9 cellular contexts compared by ENCODE assay signal in the genomic region with DNA sequence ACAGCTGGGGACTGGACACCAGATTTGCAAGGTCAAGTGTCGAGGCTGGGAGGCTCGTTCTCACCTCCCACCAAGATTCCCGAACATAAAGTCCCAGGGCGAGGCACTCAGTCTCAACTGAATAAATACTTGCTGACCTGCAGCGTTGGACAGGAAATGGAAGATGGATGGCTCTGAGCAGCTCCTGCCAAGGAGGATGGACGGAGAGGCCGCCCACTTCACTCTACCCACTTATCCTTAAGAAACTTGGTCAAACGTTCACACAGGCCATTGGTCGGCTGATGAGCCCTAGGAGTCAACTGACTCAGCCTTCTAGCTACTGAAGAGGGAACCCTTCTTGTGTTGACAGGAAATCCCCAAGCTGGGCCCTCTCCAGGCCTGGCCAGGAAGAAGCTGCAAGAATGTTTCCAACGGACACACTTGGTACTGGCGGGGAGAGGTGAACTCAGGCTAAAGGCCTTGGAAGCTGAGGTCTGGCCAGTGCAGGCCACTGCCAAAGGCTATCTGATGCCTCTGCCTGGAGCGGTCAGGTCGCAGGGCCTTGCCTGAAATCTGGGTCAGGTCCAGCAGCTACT. TPM values are rescaled to one million over a fixed set of nuclear protein-coding genes. Genes with fewer than 3 reads are reported as not detected.
DNase-seq lines count a peak whose midpoint lies in the region; ATAC-seq, FAIRE-seq and TF ChIP-seq lines count a peak whose summit lies in the region.
"Had no signal": no experiment of that assay in that cellular context is flagged by ENCODE, and none has a peak within 500 bp of the region (broad histone marks: within the 10 kb centered on the region; RNA-seq: fewer than 3 reads in every experiment).

No MANE protein-coding gene starts in this region.

- ATAC-seq in A549 (peak in 1 of 2 experiments; percentile 7; a peak in 3 of 6 replicates), T-helper 17 cell (no peak)

- H3K27ac ChIP-seq in A549 (peak overlapping the region; percentile 51 to 94; a peak in 5 of 6 replicates), esophagus squamous epithelium (peak overlapping the region; percentile 54 to 83 (median 74))

- no peak for FAIRE-seq in A549 (lab: Jason Lieb, UNC)
- no peak for FAIRE-seq in GM12892 (lab: Jason Lieb, UNC)
- FAIRE-seq: colon had no signal

- H3K27ac Mint-ChIP-seq in nephron progenitor cell (peak overlapping the region; percentile 93), T-helper 17 cell (no peak overlapping the region)

- H3K27me3 Mint-ChIP-seq in nephron progenitor cell (ENCODE audit: low read depth, poor library complexity) (peaks cover 9% of the 10 kb centered on the region), T-helper 17 cell (no peaks in the 10 kb centered on the region)

- CTCF ChIA-PET in A549 (lab: Yijun Ruan, JAX), result interaction anchor here (0.6 to 6.8 kb wide), 9 partner anchors 10 to 1116 kb away, joined by 3 to 64 read pairs (median 5); no protein-coding TSS in a partner anchor

- H3K4me1 Mint-ChIP-seq in nephron progenitor cell, result peaks cover 82% of the 10 kb centered on the region
- peaks cover 20% of the 10 kb centered on the region for H3K4me1 Mint-ChIP-seq in T-helper 17 cell

- TF ChIP-seq POLR2A in A549 (IDR thresholded peaks at IDR 0.05; ENCODE audit: low read length), result no peak
- TF ChIP-seq POLR2A in esophagus squamous epithelium (IDR thresholded peaks at IDR 0.05), result no peak
- no peak for TF ChIP-seq POLR2A in GM12892 (IDR thresholded peaks at IDR 0.05; ENCODE audit: low read depth, low read length)

- no peak for TF ChIP-seq RAD21 in A549 (conservative IDR thresholded peaks at IDR 0.05 in 1 of 2, IDR thresholded peaks at IDR 0.05 in 1 of 2)

- H3K4me3 Mint-ChIP-seq in nephron progenitor cell (no peak overlapping the region), T-helper 17 cell (no peak overlapping the region)

- H3K27me3 ChIP-seq in esophagus squamous epithelium, result no peaks in the 10 kb centered on the region

- DNase-seq in A549 (ENCODE audit: low read depth in 1 of 2, low spot score in 1 of 2), result peak in 1 of 2 experiments; percentile 66
- peak; percentile 75 for DNase-seq in MV-4-11 (lab: John Stamatoyannopoulos, UW)
- no peak for DNase-seq in esophagus squamous epithelium (lab: John Stamatoyannopoulos, UW)
- no peak for DNase-seq in nephron progenitor cell
- DNase-seq in GM12892 (ENCODE audit: insufficient read length), result no peak
- DNase-seq in T-helper 17 cell, result no peak
- DNase-seq in DMS79 (lab: John Stamatoyannopoulos, UW), result no peak
- DNase-seq in KG1 (lab: John Stamatoyannopoulos, UW), result no peak

- POLR2A ChIA-PET in A549 (lab: Yijun Ruan, JAX), result no interaction called here

- intact Hi-C loops in esophagus squamous epithelium (cut with DNase I), result no loop called here

- H3K4me3 ChIP-seq in A549 (no peak overlapping the region), esophagus squamous epithelium (no peak overlapping the region)

- H3K9me3 Mint-ChIP-seq in nephron progenitor cell, result no peaks in the 10 kb centered on the region

- H3K36me3 Mint-ChIP-seq in nephron progenitor cell (ENCODE audit: low read depth) (no peaks in the 10 kb centered on the region), T-helper 17 cell (ENCODE audit: low read depth) (peaks cover 2% of the 10 kb centered on the region)

- H3K4me2 ChIP-seq in A549, result peak overlapping the region; percentile 28

- TF ChIP-seq CTCF in A549 (IDR thresholded peaks at IDR 0.05) (no peak), esophagus squamous epithelium (IDR thresholded peaks at IDR 0.05) (no peak), nephron progenitor cell (IDR thresholded peaks at IDR 0.05) (no peak)

- H3K4me1 ChIP-seq in A549 (peaks cover 70% of the 10 kb centered on the region), esophagus squamous epithelium (peaks cover 54 to 100% (median 91%) of the 10 kb centered on the region in 3 donors)

- no peaks in the 10 kb centered on the region for H3K9me3 ChIP-seq in A549
- H3K9me3 ChIP-seq in esophagus squamous epithelium, result no peaks in the 10 kb centered on the region
- H3K9me3 ChIP-seq in T-helper 17 cell (ENCODE audit: control insufficient read depth, low read length, poor library complexity, severe bottlenecking), result no peaks in the 10 kb centered on the region

- peaks cover 0 to 16% (median 0%) of the 10 kb centered on the region in 3 donors for H3K36me3 ChIP-seq in esophagus squamous epithelium

- TF ChIP-seq EP300 in A549 (IDR thresholded peaks at IDR 0.05), result no peak

- WGBS in A549 (ENCODE audit: missing lambda C conversion rate), result 61% methylated on average over 13 of the region's 13 CpGs
- WGBS in esophagus squamous epithelium, 2 donors, result 53 to 59% methylated on average over 3 to 8 of the region's 13 CpGs

TF ChIP-seq in A549, 52 proteins besides CTCF, POLR2A, EP300 and RAD21:
- no peak for TF ChIP-seq BHLHE40 (IDR thresholded peaks at IDR 0.05; ENCODE audit: low read depth, low read length)
- TF ChIP-seq EHF (CRISPR knock-in tag; IDR thresholded peaks at IDR 0.05), result no peak

RNA-seq across cellular contexts. Expression of a gene that starts 50.0 kb away (rescaled TPM):
- 27.0 and 32.0 TPM in 2 replicates for polyA plus RNA-seq in A549 (2011; rRNA removed)
- 37.8 and 46.7 TPM in 2 replicates for polyA plus RNA-seq in A549 (2012; cell fraction: cytosol; rRNA removed)
- polyA plus RNA-seq in A549 (2012; cell fraction: nucleus; rRNA removed), result 56.9 and 76.5 TPM in 2 replicates
- polyA plus RNA-seq in A549 (2017; fragmentation: RNase III; extraction: RNeasy Plus Mini Kit Qiagen cat#74134 plus additional on column Dnase treatment), result 22.7 to 25.3 TPM (median 23.5 TPM) in 3 replicates
- polyA minus RNA-seq in A549 (2011; rRNA and poly(A)+ RNA removed), result 51.8 and 54.6 TPM in 2 replicates
- 10 to 100 TPM; 18.6 to 32.2 (median 25.9) TPM for total RNA-seq in esophagus squamous epithelium
- 13.3 TPM for polyA plus RNA-seq in GM12892 (2012; ENCODE audit: missing spikeins)
- 10 to 100 TPM; 36.7 to 38.4 TPM for total RNA-seq in T-helper 17 cell
